ENCODE assay signal across 33 cellular contexts in genomic region chr7:22427855-22428254, GRCh38.
"Had no signal": no experiment of that assay in that cellular context is flagged by ENCODE, and none has a peak within 500 bp of the region (broad histone marks: within the 10 kb centered on the region; RNA-seq: fewer than 3 reads in every experiment).

No MANE protein-coding gene starts in this region.

- H3K4me3 Mint-ChIP-seq: activated CD8-positive, alpha-beta T cell treated with anti-CD3 and anti-CD28 coated beads for 36 hours; activated naive CD8-positive, alpha-beta T cell treated with anti-CD3 and anti-CD28 coated beads for 36 hours; activated T-cell treated with anti-CD3 and anti-CD28 coated beads, Interleukin-2, amount 50 U/mL, for 72 hours; activated T-helper 17 cell treated with anti-CD3 and anti-CD28 coated beads, Interleukin-2, amount 50 U/mL, for 72 hours had no signal

- DNase-seq: activated CD4-positive, alpha-beta T cell treated with anti-CD3 and anti-CD28 coated beads for 1 hour; activated CD4-positive, alpha-beta T cell treated with anti-CD3 and anti-CD28 coated beads for 48 hours; activated CD4-positive, alpha-beta T cell treated with anti-CD3 and anti-CD28 coated beads, Interleukin-2, amount 50 U/mL, for 4 hours; activated CD4-positive, CD25-positive, alpha-beta regulatory T cell; activated CD8-positive, alpha-beta T cell treated with anti-CD3 and anti-CD28 coated beads for 36 hours; activated effector memory CD4-positive, alpha-beta T cell treated with anti-CD3 and anti-CD28 coated beads, Interleukin-2, amount 50 U/mL, for 16 hours; activated naive CD4-positive, alpha-beta T cell; activated naive CD4-positive, alpha-beta T cell treated with anti-CD3 and anti-CD28 coated beads, Interleukin-2, amount 50 U/mL, for 16 hours; activated naive CD8-positive, alpha-beta T cell treated with anti-CD3 and anti-CD28 coated beads for 36 hours; activated T-cell treated with anti-CD3 and anti-CD28 coated beads, Interleukin-2, amount 50 U/mL, for 1 hour; activated T-cell treated with anti-CD3 and anti-CD28 coated beads, Interleukin-2, amount 50 U/mL, for 72 hours; amniotic stem cell; aorta; brain microvascular endothelial cell; central memory CD4-positive, alpha-beta T cell; Kasumi-1; KG1; MG63; NCI-H1048; NCI-H1105 treated with DMSO at 0.1 percent for 48 hours; NCI-H1436 treated with DMSO at 0.1 percent for 48 hours; NCI-H1694 treated with DMSO at 0.1 percent for 48 hours; NCI-H2029; NCI-H345; NCI-H524 treated with DMSO at 0.1 percent for 48 hours; OCI-M1; SHP77; SJCRH30; T1000; WERI-Rb-1 had no signal

- H3K4me1 Mint-ChIP-seq: activated naive CD8-positive, alpha-beta T cell treated with anti-CD3 and anti-CD28 coated beads for 36 hours; activated T-helper 17 cell treated with anti-CD3 and anti-CD28 coated beads, Interleukin-2, amount 50 U/mL, for 72 hours had no signal

- H3K4me3 ChIP-seq: MG63, SJCRH30, SK-N-MC had no signal

- H3K27me3 ChIP-seq: brain microvascular endothelial cell, MG63, SJCRH30 had no signal

- H3K27me3 Mint-ChIP-seq: activated CD8-positive, alpha-beta T cell treated with anti-CD3 and anti-CD28 coated beads for 36 hours; activated naive CD8-positive, alpha-beta T cell treated with anti-CD3 and anti-CD28 coated beads for 36 hours; activated T-helper 17 cell treated with anti-CD3 and anti-CD28 coated beads, Interleukin-2, amount 50 U/mL, for 72 hours had no signal

- H3K9me3 ChIP-seq: MG63, SJCRH30 had no signal

- H3K27ac ChIP-seq: brain microvascular endothelial cell, SJCRH30, SK-N-MC, WERI-Rb-1 had no signal

- H3K36me3 Mint-ChIP-seq: activated naive CD8-positive, alpha-beta T cell treated with anti-CD3 and anti-CD28 coated beads for 36 hours had no signal

- H3K27ac Mint-ChIP-seq: activated CD8-positive, alpha-beta T cell treated with anti-CD3 and anti-CD28 coated beads for 36 hours; activated naive CD8-positive, alpha-beta T cell treated with anti-CD3 and anti-CD28 coated beads for 36 hours; activated T-cell treated with anti-CD3 and anti-CD28 coated beads, Interleukin-2, amount 50 U/mL, for 72 hours; activated T-helper 17 cell treated with anti-CD3 and anti-CD28 coated beads, Interleukin-2, amount 50 U/mL, for 72 hours had no signal

- H3K9me3 Mint-ChIP-seq: activated CD8-positive, alpha-beta T cell treated with anti-CD3 and anti-CD28 coated beads for 36 hours; activated naive CD8-positive, alpha-beta T cell treated with anti-CD3 and anti-CD28 coated beads for 36 hours; activated T-cell treated with anti-CD3 and anti-CD28 coated beads, Interleukin-2, amount 50 U/mL, for 72 hours; activated T-helper 17 cell treated with anti-CD3 and anti-CD28 coated beads, Interleukin-2, amount 50 U/mL, for 72 hours had no signal

- H3K36me3 ChIP-seq: brain microvascular endothelial cell, SJCRH30, WERI-Rb-1 had no signal

- ATAC-seq: activated CD8-positive, alpha-beta T cell treated with anti-CD3 and anti-CD28 coated beads for 36 hours; activated T-cell treated with anti-CD3 and anti-CD28 coated beads, Interleukin-2, amount 50 U/mL, for 72 hours; activated T-helper 17 cell treated with anti-CD3 and anti-CD28 coated beads, Interleukin-2, amount 50 U/mL, for 72 hours; Panc1 had no signal
